Comparison of ENCODE assay signal across 1 cellular context in the genomic region with DNA sequence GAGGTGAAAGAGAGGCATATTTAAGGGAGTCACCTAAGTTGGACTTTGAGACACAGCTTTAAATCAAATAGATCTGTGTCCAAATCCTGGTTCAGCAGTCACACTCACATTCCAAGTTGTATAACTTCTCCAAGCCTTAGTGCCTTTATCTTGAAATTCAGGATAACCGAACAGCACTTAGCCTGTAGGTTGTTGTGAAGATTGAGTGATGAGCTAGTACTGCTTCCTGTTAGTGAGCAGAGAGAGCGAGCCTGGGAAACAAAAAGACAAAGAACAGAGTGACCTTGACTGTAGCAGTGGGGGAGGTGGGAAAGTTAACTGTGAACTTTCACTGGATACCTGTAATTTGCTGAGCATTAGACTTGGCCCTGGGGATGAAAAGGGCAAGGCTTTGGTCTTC.
TF ChIP-seq lines count a peak whose summit lies in the region.

No MANE protein-coding gene starts in this region.

TF ChIP-seq in IMR-90, 13 proteins besides CTCF, POLR2A, EP300 and RAD21:
- TF ChIP-seq, protein P1, sequence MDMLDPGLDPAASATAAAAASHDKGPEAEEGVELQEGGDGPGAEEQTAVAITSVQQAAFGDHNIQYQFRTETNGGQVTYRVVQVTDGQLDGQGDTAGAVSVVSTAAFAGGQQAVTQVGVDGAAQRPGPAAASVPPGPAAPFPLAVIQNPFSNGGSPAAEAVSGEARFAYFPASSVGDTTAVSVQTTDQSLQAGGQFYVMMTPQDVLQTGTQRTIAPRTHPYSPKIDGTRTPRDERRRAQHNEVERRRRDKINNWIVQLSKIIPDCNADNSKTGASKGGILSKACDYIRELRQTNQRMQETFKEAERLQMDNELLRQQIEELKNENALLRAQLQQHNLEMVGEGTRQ (IDR thresholded peaks at IDR 0.05; ENCODE audit: low read depth, low read length), result no peak
- TF ChIP-seq NFE2L2 (IDR thresholded peaks at IDR 0.05; ENCODE audit: low read depth, low read length) (no peak), MAFK (IDR thresholded peaks at IDR 0.05; ENCODE audit: low read depth, low read length) (no peak), MXI1 (IDR thresholded peaks at IDR 0.05; ENCODE audit: borderline replicate concordance, low read depth, low read length) (no peak), SMC3 (IDR thresholded peaks at IDR 0.05; ENCODE audit: low read depth, low read length) (no peak)
